1 cellular context compared by ENCODE assay signal in the genomic region with DNA sequence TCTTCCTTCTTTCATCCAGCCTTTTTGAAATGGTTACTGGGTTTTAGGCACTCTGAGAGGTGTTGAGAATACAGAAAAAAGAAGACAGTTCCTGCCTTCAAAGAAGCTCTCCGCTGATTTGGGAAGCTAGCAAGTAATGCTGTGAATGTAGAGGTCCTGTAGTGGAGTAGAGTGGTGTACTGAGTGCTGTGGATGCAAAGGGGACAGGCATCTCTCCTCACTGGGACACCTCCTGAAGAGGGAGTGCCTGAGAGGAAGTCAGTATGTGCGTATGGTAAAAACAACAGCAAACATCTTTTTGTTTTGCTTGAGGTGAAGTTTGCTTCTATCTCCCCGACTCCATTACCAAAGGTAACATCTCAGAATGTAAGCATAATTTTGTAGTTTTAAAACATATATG.
TF ChIP-seq lines count a peak whose summit lies in the region.

No MANE protein-coding gene starts in this region.

TF ChIP-seq in HepG2, 621 proteins besides CTCF, POLR2A, EP300 and RAD21:
- TF ChIP-seq, protein P1, sequence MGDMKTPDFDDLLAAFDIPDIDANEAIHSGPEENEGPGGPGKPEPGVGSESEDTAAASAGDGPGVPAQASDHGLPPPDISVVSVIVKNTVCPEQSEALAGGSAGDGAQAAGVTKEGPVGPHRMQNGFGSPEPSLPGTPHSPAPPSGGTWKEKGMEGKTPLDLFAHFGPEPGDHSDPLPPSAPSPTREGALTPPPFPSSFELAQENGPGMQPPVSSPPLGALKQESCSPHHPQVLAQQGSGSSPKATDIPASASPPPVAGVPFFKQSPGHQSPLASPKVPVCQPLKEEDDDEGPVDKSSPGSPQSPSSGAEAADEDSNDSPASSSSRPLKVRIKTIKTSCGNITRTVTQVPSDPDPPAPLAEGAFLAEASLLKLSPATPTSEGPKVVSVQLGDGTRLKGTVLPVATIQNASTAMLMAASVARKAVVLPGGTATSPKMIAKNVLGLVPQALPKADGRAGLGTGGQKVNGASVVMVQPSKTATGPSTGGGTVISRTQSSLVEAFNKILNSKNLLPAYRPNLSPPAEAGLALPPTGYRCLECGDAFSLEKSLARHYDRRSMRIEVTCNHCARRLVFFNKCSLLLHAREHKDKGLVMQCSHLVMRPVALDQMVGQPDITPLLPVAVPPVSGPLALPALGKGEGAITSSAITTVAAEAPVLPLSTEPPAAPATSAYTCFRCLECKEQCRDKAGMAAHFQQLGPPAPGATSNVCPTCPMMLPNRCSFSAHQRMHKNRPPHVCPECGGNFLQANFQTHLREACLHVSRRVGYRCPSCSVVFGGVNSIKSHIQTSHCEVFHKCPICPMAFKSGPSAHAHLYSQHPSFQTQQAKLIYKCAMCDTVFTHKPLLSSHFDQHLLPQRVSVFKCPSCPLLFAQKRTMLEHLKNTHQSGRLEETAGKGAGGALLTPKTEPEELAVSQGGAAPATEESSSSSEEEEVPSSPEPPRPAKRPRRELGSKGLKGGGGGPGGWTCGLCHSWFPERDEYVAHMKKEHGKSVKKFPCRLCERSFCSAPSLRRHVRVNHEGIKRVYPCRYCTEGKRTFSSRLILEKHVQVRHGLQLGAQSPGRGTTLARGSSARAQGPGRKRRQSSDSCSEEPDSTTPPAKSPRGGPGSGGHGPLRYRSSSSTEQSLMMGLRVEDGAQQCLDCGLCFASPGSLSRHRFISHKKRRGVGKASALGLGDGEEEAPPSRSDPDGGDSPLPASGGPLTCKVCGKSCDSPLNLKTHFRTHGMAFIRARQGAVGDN (CRISPR knock-in tag; IDR thresholded peaks at IDR 0.05) = no peak
- no peak for TF ChIP-seq AGO2 (optimal IDR thresholded peaks at IDR 0.05; ENCODE audit: low read depth, low read length)
